In genomic region chr17:48843172-48843900, GRCh38 we compare ENCODE assay signal across 12 cellular contexts. TPM values are rescaled to one million over a fixed set of nuclear protein-coding genes. Genes with fewer than 3 reads are reported as not detected.
DNase-seq lines count a peak whose midpoint lies in the region; ATAC-seq, FAIRE-seq and TF ChIP-seq lines count a peak whose summit lies in the region.
"Had no signal": no experiment of that assay in that cellular context is flagged by ENCODE, and none has a peak within 500 bp of the region (broad histone marks: within the 10 kb centered on the region; RNA-seq: fewer than 3 reads in every experiment).

No MANE protein-coding gene starts in this region.

- H4K20me1 ChIP-seq in HepG2 (ENCODE audit: insufficient read depth, low read length): no peaks in the 10 kb centered on the region

- H3K9ac ChIP-seq in HepG2 (ENCODE audit: insufficient read depth, low read depth, low read length): no peak overlapping the region

- TF ChIP-seq RAD21 in HepG2 (CRISPR knock-in tag; IDR thresholded peaks at IDR 0.05): no peak

- peaks cover 29% of the 10 kb centered on the region for H3K36me3 Mint-ChIP-seq in activated T-helper 1 cell treated with anti-CD3 and anti-CD28 coated beads, Interleukin-12 subunit alpha, Interleukin-12 subunit beta, Interleukin-2, Interleukin-4 antibody, amounts not matched to agents 30 ng/mL and 10 ng/mL and 1 ng/mL, durations not matched to agents 14 hours and 24 hours and 36 hours (ENCODE audit: low read depth)

- POLR2A ChIA-PET in HepG2 (lab: Yijun Ruan, JAX): interaction anchor here (1.2 kb wide), 1 partner anchor 12 kb away, joined by 3 read pairs; no protein-coding TSS in a partner anchor

- H3K4me1 Mint-ChIP-seq in activated T-helper 1 cell treated with anti-CD3 and anti-CD28 coated beads, Interleukin-12 subunit alpha, Interleukin-12 subunit beta, Interleukin-2, Interleukin-4 antibody, amounts not matched to agents 30 ng/mL and 10 ng/mL and 1 ng/mL, durations not matched to agents 14 hours and 24 hours and 36 hours (ENCODE audit: low read depth): peaks cover 35% of the 10 kb centered on the region

- FAIRE-seq in HepG2 (lab: Jason Lieb, UNC): no peak
- FAIRE-seq: A204.1 had no signal

- H3K4me1 ChIP-seq in HepG2 (ENCODE audit: insufficient read depth, low read length) (0 out of 2 replicates have a peak, but pooled peaks cover 8% of the 10 kb centered on the region), thyroid gland (peaks cover 24 to 34% of the 10 kb centered on the region in 2 donors)

- H3K27ac ChIP-seq in HepG2 (ENCODE audit: extremely low read length, insufficient read depth, low read length) (no peak overlapping the region), thyroid gland (peak overlapping the region; percentile 85 to 92 (median 91))

- peaks cover 11 to 46% of the 10 kb centered on the region in 2 experiments for H3K36me3 ChIP-seq in HepG2 (replicated peaks in 1 of 2; ENCODE audit: control insufficient read depth in 1 of 2, insufficient read depth in 2 of 2, low read length in 2 of 2)
- H3K36me3 ChIP-seq in thyroid gland: peaks cover 28 to 30% of the 10 kb centered on the region in 2 donors

- H3K4me2 ChIP-seq in HepG2 (ENCODE audit: low read depth, low read length): no peak overlapping the region

- WGBS in HepG2 (ENCODE audit: low lambda C conversion rate): 95% methylated on average over 6 of the region's 6 CpGs
- 90 to 91% methylated on average over 6 of the region's 6 CpGs for WGBS in thyroid gland, 2 donors

- no peaks in the 10 kb centered on the region for H3K9me3 ChIP-seq in HepG2 (ENCODE audit: low read length)
- no peaks in the 10 kb centered on the region for H3K9me3 ChIP-seq in thyroid gland

- BruUV-seq in HepG2 (replicated peaks; lab: Mats Ljungman, UMichigan): TSS peak; percentile 56

- no peaks in the 10 kb centered on the region for H3K9me3 Mint-ChIP-seq in activated T-helper 1 cell treated with anti-CD3 and anti-CD28 coated beads, Interleukin-12 subunit alpha, Interleukin-12 subunit beta, Interleukin-2, Interleukin-4 antibody, amounts not matched to agents 30 ng/mL and 10 ng/mL and 1 ng/mL, durations not matched to agents 14 hours and 24 hours and 36 hours
- H3K9me3 Mint-ChIP-seq: activated T-helper 17 cell treated with anti-CD3 and anti-CD28 coated beads, Interleukin-2, amount 50 U/mL, for 72 hours had no signal

- no peak for TF ChIP-seq POLR2A in HepG2 (IDR thresholded peaks at IDR 0.05; ENCODE audit: insufficient read depth in 1 of 2, low read depth in 2 of 2, low read length in 2 of 2)
- no peak for TF ChIP-seq POLR2A in thyroid gland (IDR thresholded peaks at IDR 0.05)

- H3K27me3 Mint-ChIP-seq in activated T-helper 1 cell treated with anti-CD3 and anti-CD28 coated beads, Interleukin-12 subunit alpha, Interleukin-12 subunit beta, Interleukin-2, Interleukin-4 antibody, amounts not matched to agents 30 ng/mL and 10 ng/mL and 1 ng/mL, durations not matched to agents 14 hours and 24 hours and 36 hours (ENCODE audit: insufficient read depth): peaks cover 2% of the 10 kb centered on the region
- H3K27me3 Mint-ChIP-seq: activated T-helper 17 cell treated with anti-CD3 and anti-CD28 coated beads, Interleukin-2, amount 50 U/mL, for 72 hours had no signal

- H2AFZ ChIP-seq in HepG2 (ENCODE audit: low read length): no peak overlapping the region

- H3K4me3 ChIP-seq in cardiac fibroblast (replicated peaks in 1 of 2; ENCODE audit: low read depth in 2 of 2, low read length in 2 of 2) (no peak overlapping the region), HepG2 (replicated peaks in 1 of 3; ENCODE audit: insufficient read depth in 1 of 3, low read depth in 2 of 3, low read length in 3 of 3) (no peak overlapping the region), thyroid gland (replicated peaks in 1 of 3) (no peak overlapping the region)

- no peak overlapping the region for H3K27ac Mint-ChIP-seq in activated T-helper 1 cell treated with anti-CD3 and anti-CD28 coated beads, Interleukin-12 subunit alpha, Interleukin-12 subunit beta, Interleukin-2, Interleukin-4 antibody, amounts not matched to agents 30 ng/mL and 10 ng/mL and 1 ng/mL, durations not matched to agents 14 hours and 24 hours and 36 hours
- H3K27ac Mint-ChIP-seq: activated T-helper 17 cell treated with anti-CD3 and anti-CD28 coated beads, Interleukin-2, amount 50 U/mL, for 72 hours had no signal

- no peak overlapping the region for H3K4me3 Mint-ChIP-seq in activated T-helper 1 cell treated with anti-CD3 and anti-CD28 coated beads, Interleukin-12 subunit alpha, Interleukin-12 subunit beta, Interleukin-2, Interleukin-4 antibody, amounts not matched to agents 30 ng/mL and 10 ng/mL and 1 ng/mL, durations not matched to agents 14 hours and 24 hours and 36 hours
- H3K4me3 Mint-ChIP-seq: activated T-helper 17 cell treated with anti-CD3 and anti-CD28 coated beads, Interleukin-2, amount 50 U/mL, for 72 hours had no signal

- intact Hi-C loops in HepG2 (cut with micrococcal nuclease; ENCODE audit: unreplicated experiment) (no loop called here), thyroid gland (cut with DNase I) (no loop called here)
- intact Hi-C loops in activated T-helper 1 cell treated with anti-CD3 and anti-CD28 coated beads, Interleukin-12 subunit alpha, Interleukin-12 subunit beta, Interleukin-2, Interleukin-4 antibody, amounts not matched to agents 30 ng/mL and 10 ng/mL and 1 ng/mL, durations not matched to agents 14 hours and 24 hours and 36 hours (cut with micrococcal nuclease): loop anchor here (5.0 kb wide), 1 partner anchor 36 kb away; no protein-coding TSS in a partner anchor

- H3K79me2 ChIP-seq in HepG2 (ENCODE audit: insufficient read depth, low read length): peaks cover 5% of the 10 kb centered on the region

- no peak for ATAC-seq in HepG2
- ATAC-seq: activated T-helper 17 cell treated with anti-CD3 and anti-CD28 coated beads, Interleukin-2, amount 50 U/mL, for 72 hours had no signal

- CTCF ChIA-PET in HepG2 (lab: Yijun Ruan, JAX; ENCODE audit: low intra/inter-chr PET ratio, low total read pairs): no interaction called here

- H3K27me3 ChIP-seq in HepG2 (ENCODE audit: control insufficient read depth in 1 of 2, insufficient read depth in 2 of 2, low read length in 2 of 2) (no peaks in the 10 kb centered on the region), thyroid gland (no peaks in the 10 kb centered on the region)

- no peak for TF ChIP-seq CTCF in cardiac fibroblast (IDR thresholded peaks at IDR 0.05; ENCODE audit: low read depth, low read length)
- no peak for TF ChIP-seq CTCF in HepG2 (CRISPR knock-in tag; IDR thresholded peaks at IDR 0.05)
- TF ChIP-seq CTCF in thyroid gland (IDR thresholded peaks at IDR 0.05): no peak

- in situ Hi-C loops in HepG2 (cut with HindIII; ENCODE audit: extremely low pct_ligation_motif_present, low pct_unique_long_range_greater_than_20kb): no loop called here

- DNase-seq in NCI-H2196 (lab: John Stamatoyannopoulos, UW; ENCODE audit: unreplicated experiment): peak; percentile 38
- no peak for DNase-seq in NCI-H2196 treated with DMSO at 0.1 percent for 48 hours (lab: John Stamatoyannopoulos, UW; ENCODE audit: unreplicated experiment)
- DNase-seq in cardiac fibroblast (ENCODE audit: low read depth in 2 of 2): peak; percentile 11 to 65
- no peak for DNase-seq in HepG2 (ENCODE audit: low spot score)
- no peak for DNase-seq in thyroid gland
- DNase-seq in activated T-helper 1 cell treated with anti-CD3 and anti-CD28 coated beads, Interleukin-12 subunit alpha, Interleukin-12 subunit beta, Interleukin-2, Interleukin-4 antibody, amounts not matched to agents 30 ng/mL and 10 ng/mL and 1 ng/mL, durations not matched to agents 14 hours and 24 hours and 36 hours (ENCODE audit: low spot score): no peak
- DNase-seq in NCI-H1417 treated with DMSO at 0.1 percent for 48 hours (lab: John Stamatoyannopoulos, UW): no peak
- no peak for DNase-seq in NCI-H524 (lab: John Stamatoyannopoulos, UW)
- DNase-seq: NCI-H69, posterior cingulate gyrus had no signal

- no peak for TF ChIP-seq EP300 in HepG2 (IDR thresholded peaks at IDR 0.05; ENCODE audit: low read depth in 2 of 2, low read length in 2 of 2)
- TF ChIP-seq EP300 in HepG2 (CRISPR knock-in tag; IDR thresholded peaks at IDR 0.05; ENCODE audit: borderline replicate concordance): no peak

RNA-seq across cellular contexts. Expression of gene CALCOCO2, which starts 12.5 kb away (rescaled TPM):
- 72.9 and 112 TPM in 2 replicates for total RNA-seq in HepG2 (2016; rRNA removed; fragmentation: Illumina TruSeq; extraction: Trizol)
- 21.1 and 22.6 TPM in 2 replicates for total RNA-seq in HepG2 (2016; cell fraction: cytosol; rRNA removed; fragmentation: Illumina TruSeq; extraction: Trizol; ENCODE audit: low read depth)
- total RNA-seq in HepG2 (2016; cell fraction: insoluble cytoplasmic fraction; rRNA removed; fragmentation: Illumina TruSeq; extraction: Trizol): 71.0 and 100 TPM in 2 replicates
- 38.8 and 53.3 TPM in 2 replicates for total RNA-seq in HepG2 (2016; cell fraction: membrane; rRNA removed; fragmentation: Illumina TruSeq; extraction: Trizol)
- 38.1 and 38.5 TPM in 2 replicates for total RNA-seq in HepG2 (2016; cell fraction: nucleus; rRNA removed; fragmentation: Illumina TruSeq; extraction: Trizol)
- polyA plus RNA-seq in HepG2 (2011; rRNA removed): 109 and 111 TPM in 2 replicates
- polyA plus RNA-seq in HepG2 (2011; cell fraction: cytosol; rRNA removed): 33.3 and 42.4 TPM in 2 replicates
- polyA plus RNA-seq in HepG2 (2011; cell fraction: nucleus; rRNA removed): 39.4 and 47.3 TPM in 2 replicates
- polyA plus RNA-seq in HepG2 (2012): 114 and 117 TPM in 2 replicates
- polyA plus RNA-seq in HepG2 (2016; cell fraction: cytosol; fragmentation: Illumina TruSeq; extraction: Trizol; ENCODE audit: low read depth): 17.4 and 17.6 TPM in 2 replicates
- 96.0 and 107 TPM in 2 replicates for polyA plus RNA-seq in HepG2 (2016; cell fraction: insoluble cytoplasmic fraction; fragmentation: Illumina TruSeq; extraction: Trizol; ENCODE audit: low read depth)
- 19.3 and 24.7 TPM in 2 replicates for polyA plus RNA-seq in HepG2 (2016; cell fraction: membrane; fragmentation: Illumina TruSeq; extraction: Trizol; ENCODE audit: low read depth)
- polyA plus RNA-seq in HepG2 (2016; cell fraction: nucleus; fragmentation: Illumina TruSeq; extraction: Trizol; ENCODE audit: insufficient read depth, low read depth): 44.4 and 49.5 TPM in 2 replicates
- 62.7 and 120 TPM in 2 replicates for polyA minus RNA-seq in HepG2 (2011; rRNA and poly(A)+ RNA removed; ENCODE audit: low replicate concordance)
- polyA minus RNA-seq in HepG2 (2011; cell fraction: cytosol; rRNA and poly(A)+ RNA removed): 46.2 and 66.1 TPM in 2 replicates
- polyA minus RNA-seq in HepG2 (2011; cell fraction: nucleus; rRNA and poly(A)+ RNA removed): 65.1 and 99.0 TPM in 2 replicates
- 100 to 1,000 TPM; 111 to 163 (median 139) TPM for total RNA-seq in thyroid gland
- total RNA-seq in activated T-helper 1 cell treated with anti-CD3 and anti-CD28 coated beads, Interleukin-12 subunit alpha, Interleukin-12 subunit beta, Interleukin-2, Interleukin-4 antibody, amounts not matched to agents 30 ng/mL and 10 ng/mL and 1 ng/mL, durations not matched to agents 14 hours and 24 hours and 36 hours: 50.3 and 57.9 TPM in 2 replicates

RNA-seq across cellular contexts. Expression of gene TTLL6, which starts 26.3 kb away (rescaled TPM):
- 0.04 TPM in 1 of 2 replicates, not detected in the other for total RNA-seq in HepG2 (2016; rRNA removed; fragmentation: Illumina TruSeq; extraction: Trizol)
- not detected in 2 replicates for total RNA-seq in HepG2 (2016; cell fraction: cytosol; rRNA removed; fragmentation: Illumina TruSeq; extraction: Trizol; ENCODE audit: low read depth)
- total RNA-seq in HepG2 (2016; cell fraction: insoluble cytoplasmic fraction; rRNA removed; fragmentation: Illumina TruSeq; extraction: Trizol): 0.09 TPM in 1 of 2 replicates, not detected in the other
- total RNA-seq in HepG2 (2016; cell fraction: membrane; rRNA removed; fragmentation: Illumina TruSeq; extraction: Trizol): 0.12 TPM in 1 of 2 replicates, not detected in the other
- not detected in 2 replicates for total RNA-seq in HepG2 (2016; cell fraction: nucleus; rRNA removed; fragmentation: Illumina TruSeq; extraction: Trizol)
- 0.08 and 0.25 TPM in 2 replicates for polyA plus RNA-seq in HepG2 (2011; rRNA removed)
- 0.05 and 0.14 TPM in 2 replicates for polyA plus RNA-seq in HepG2 (2011; cell fraction: cytosol; rRNA removed)
- 0.23 and 0.45 TPM in 2 replicates for polyA plus RNA-seq in HepG2 (2011; cell fraction: nucleus; rRNA removed)
- polyA plus RNA-seq in HepG2 (2012): 0.19 and 0.25 TPM in 2 replicates
- polyA plus RNA-seq in HepG2 (2016; cell fraction: cytosol; fragmentation: Illumina TruSeq; extraction: Trizol; ENCODE audit: low read depth): 0.07 TPM in 1 of 2 replicates, not detected in the other
- polyA plus RNA-seq in HepG2 (2016; cell fraction: insoluble cytoplasmic fraction; fragmentation: Illumina TruSeq; extraction: Trizol; ENCODE audit: low read depth): not detected in 2 replicates
- not detected in 2 replicates for polyA plus RNA-seq in HepG2 (2016; cell fraction: membrane; fragmentation: Illumina TruSeq; extraction: Trizol; ENCODE audit: low read depth)
- not detected in 2 replicates for polyA plus RNA-seq in HepG2 (2016; cell fraction: nucleus; fragmentation: Illumina TruSeq; extraction: Trizol; ENCODE audit: insufficient read depth, low read depth)
- polyA minus RNA-seq in HepG2 (2011; rRNA and poly(A)+ RNA removed; ENCODE audit: low replicate concordance): 0.16 and 0.40 TPM in 2 replicates
- polyA minus RNA-seq in HepG2 (2011; cell fraction: cytosol; rRNA and poly(A)+ RNA removed): not detected in 2 replicates
- 0.26 and 1.1 TPM in 2 replicates for polyA minus RNA-seq in HepG2 (2011; cell fraction: nucleus; rRNA and poly(A)+ RNA removed)
- total RNA-seq in thyroid gland: 1 to 10 TPM in 2 of 4 donors, under 1 TPM in 2; 0.34 to 1.2 (median 0.89) TPM
- not detected in 2 replicates for total RNA-seq in activated T-helper 1 cell treated with anti-CD3 and anti-CD28 coated beads, Interleukin-12 subunit alpha, Interleukin-12 subunit beta, Interleukin-2, Interleukin-4 antibody, amounts not matched to agents 30 ng/mL and 10 ng/mL and 1 ng/mL, durations not matched to agents 14 hours and 24 hours and 36 hours
- total RNA-seq: activated T-helper 17 cell treated with anti-CD3 and anti-CD28 coated beads, Interleukin-2, amount 50 U/mL, for 72 hours had no signal

RNA-seq across cellular contexts. Expression of gene ATP5MC1, which starts 49.3 kb away (rescaled TPM):
- total RNA-seq in HepG2 (2016; rRNA removed; fragmentation: Illumina TruSeq; extraction: Trizol): 206 and 210 TPM in 2 replicates
- 62.6 and 97.0 TPM in 2 replicates for total RNA-seq in HepG2 (2016; cell fraction: cytosol; rRNA removed; fragmentation: Illumina TruSeq; extraction: Trizol; ENCODE audit: low read depth)
- 216 and 223 TPM in 2 replicates for total RNA-seq in HepG2 (2016; cell fraction: insoluble cytoplasmic fraction; rRNA removed; fragmentation: Illumina TruSeq; extraction: Trizol)
- 52.5 and 70.5 TPM in 2 replicates for total RNA-seq in HepG2 (2016; cell fraction: membrane; rRNA removed; fragmentation: Illumina TruSeq; extraction: Trizol)
- 83.0 and 89.8 TPM in 2 replicates for total RNA-seq in HepG2 (2016; cell fraction: nucleus; rRNA removed; fragmentation: Illumina TruSeq; extraction: Trizol)
- polyA plus RNA-seq in HepG2 (2011; rRNA removed): 226 and 297 TPM in 2 replicates
- polyA plus RNA-seq in HepG2 (2011; cell fraction: cytosol; rRNA removed): 441 and 585 TPM in 2 replicates
- 85.2 and 126 TPM in 2 replicates for polyA plus RNA-seq in HepG2 (2011; cell fraction: nucleus; rRNA removed)
- polyA plus RNA-seq in HepG2 (2012): 78.7 and 166 TPM in 2 replicates
- polyA plus RNA-seq in HepG2 (2016; cell fraction: cytosol; fragmentation: Illumina TruSeq; extraction: Trizol; ENCODE audit: low read depth): 101 and 126 TPM in 2 replicates
- polyA plus RNA-seq in HepG2 (2016; cell fraction: insoluble cytoplasmic fraction; fragmentation: Illumina TruSeq; extraction: Trizol; ENCODE audit: low read depth): 326 and 350 TPM in 2 replicates
- polyA plus RNA-seq in HepG2 (2016; cell fraction: membrane; fragmentation: Illumina TruSeq; extraction: Trizol; ENCODE audit: low read depth): 65.9 and 83.1 TPM in 2 replicates
- polyA plus RNA-seq in HepG2 (2016; cell fraction: nucleus; fragmentation: Illumina TruSeq; extraction: Trizol; ENCODE audit: insufficient read depth, low read depth): 180 and 183 TPM in 2 replicates
- 197 and 524 TPM in 2 replicates for polyA minus RNA-seq in HepG2 (2011; rRNA and poly(A)+ RNA removed; ENCODE audit: low replicate concordance)
- 36.3 and 46.5 TPM in 2 replicates for polyA minus RNA-seq in HepG2 (2011; cell fraction: cytosol; rRNA and poly(A)+ RNA removed)
- polyA minus RNA-seq in HepG2 (2011; cell fraction: nucleus; rRNA and poly(A)+ RNA removed): 22.3 and 29.0 TPM in 2 replicates
- 100 to 1,000 TPM in 2 of 4 donors, 10 to 100 TPM in 2; 48.6 to 317 (median 133) TPM for total RNA-seq in thyroid gland
- 149 and 155 TPM in 2 replicates for total RNA-seq in activated T-helper 1 cell treated with anti-CD3 and anti-CD28 coated beads, Interleukin-12 subunit alpha, Interleukin-12 subunit beta, Interleukin-2, Interleukin-4 antibody, amounts not matched to agents 30 ng/mL and 10 ng/mL and 1 ng/mL, durations not matched to agents 14 hours and 24 hours and 36 hours

Comparison
In these comparisons a context has a peak if more than half of its experiments do, and no peak if none do; other contexts are left out.
1. DNase-seq: peak in NCI-H2196 (single experiment) and cardiac fibroblast (2 of 2); none in NCI-H2196 treated with DMSO at 0.1 percent for 48 hours (single experiment), HepG2 (single experiment), thyroid gland (0 of 2), activated T-helper 1 cell treated with anti-CD3 and anti-CD28 coated beads, Interleukin-12 subunit alpha, Interleukin-12 subunit beta, Interleukin-2, Interleukin-4 antibody, amounts not matched to agents 30 ng/mL and 10 ng/mL and 1 ng/mL, durations not matched to agents 14 hours and 24 hours and 36 hours (single experiment), NCI-H1417 treated with DMSO at 0.1 percent for 48 hours (single experiment) and NCI-H524 (0 of 2).